In the genomic region with DNA sequence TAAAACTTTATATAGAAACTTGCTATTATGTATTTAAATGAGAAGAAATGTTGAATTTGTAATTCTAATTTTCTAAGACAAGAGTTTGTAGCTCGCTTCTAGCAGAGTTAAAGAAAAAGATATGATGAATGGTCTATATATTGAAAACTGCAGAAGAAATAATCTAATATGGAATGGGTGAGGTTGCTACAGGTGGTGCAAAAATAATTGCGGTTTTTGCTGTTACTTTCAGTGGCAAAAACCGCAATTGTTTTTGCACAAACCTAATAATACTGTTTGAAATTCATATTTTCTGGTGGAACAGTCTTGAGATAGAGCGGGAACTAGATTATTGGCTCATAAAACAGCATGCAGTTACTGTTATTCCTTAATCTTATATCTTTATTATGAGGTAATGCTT, we compare ENCODE assay signal across 26 cellular contexts.
"Had no signal": no experiment of that assay in that cellular context is flagged by ENCODE, and none has a peak within 500 bp of the region (broad histone marks: within the 10 kb centered on the region; RNA-seq: fewer than 3 reads in every experiment).

No MANE protein-coding gene starts in this region.

- DNase-seq: stimulated activated CD4-positive, alpha-beta T cell treated with anti-CD3 and anti-CD28 coated beads, Interleukin-2, amount 100 ng/mL, for 48 hours; stimulated activated CD4-positive, alpha-beta T cell treated with anti-CD3 and anti-CD28 coated beads, Interleukin-4, amount 100 ng/mL, for 1 hour; stimulated activated CD4-positive, alpha-beta T cell treated with anti-CD3 and anti-CD28 coated beads, Interleukin-4, amount 100 ng/mL, for 24 hours; stimulated activated CD4-positive, alpha-beta T cell treated with anti-CD3 and anti-CD28 coated beads, Interleukin-4, amount 100 ng/mL, for 4 hours; stimulated activated CD8-positive, alpha-beta memory T cell treated with anti-CD3 and anti-CD28 coated beads, Interleukin-4, amount 100 ng/mL, for 48 hours; stimulated activated naive B cell treated with anti-CD40 and anti-IgM and Interleukin-4, amounts not matched to agents 10 μg/mL and 1 μg/mL and 100 μg/mL, for 72 hours; stimulated activated naive CD4-positive, alpha-beta T cell; stimulated activated naive CD4-positive, alpha-beta T cell treated with Interleukin-2 at 50 U/mL for 16 hours; stimulated activated naive CD8-positive, alpha-beta T cell treated with anti-CD3 and anti-CD28 coated beads, Interleukin-15, amount 100 ng/mL, for 72 hours; stimulated activated naive CD8-positive, alpha-beta T cell treated with anti-CD3 and anti-CD28 coated beads, Interleukin-15, Interleukin-2, amounts not matched to agents 100 U/mL and 50 U/mL, for 24 hours; stomach; substantia nigra; testis; thyroid gland; tibial artery; transverse colon; trophoblast cell; upper lobe of left lung; upper lobe of right lung; uterus had no signal

- H3K27ac ChIP-seq: stomach, suprapubic skin, testis, thoracic aorta, thyroid gland, tibial artery, tibial nerve, transverse colon, upper lobe of left lung, upper lobe of right lung, uterus, vagina had no signal

- H3K4me1 ChIP-seq: stomach, suprapubic skin, testis, thyroid gland, tibial artery, tibial nerve, transverse colon, upper lobe of left lung, upper lobe of right lung, uterus, vagina had no signal

- ATAC-seq: stimulated activated effector memory CD8-positive, alpha-beta T cell treated with anti-CD3 and anti-CD28 coated beads, Interleukin-12 subunit alpha, Interleukin-12 subunit beta, amount 100 ng/mL, for 72 hours; stimulated activated naive CD8-positive, alpha-beta T cell treated with anti-CD3 and anti-CD28 coated beads, Interleukin-15, amount 100 ng/mL, for 72 hours; stimulated activated naive CD8-positive, alpha-beta T cell treated with anti-CD3 and anti-CD28 coated beads, Interleukin-15, Interleukin-2, amounts not matched to agents 100 U/mL and 50 U/mL, for 24 hours; upper lobe of right lung had no signal

- FAIRE-seq: urothelium cell line had no signal

- H3K4me3 ChIP-seq: stomach, suprapubic skin, thoracic aorta, thyroid gland, tibial artery, tibial nerve, transverse colon, upper lobe of left lung, upper lobe of right lung, uterus, vagina had no signal

- H3K9me3 ChIP-seq: stomach, suprapubic skin, testis, thoracic aorta, thyroid gland, tibial artery, tibial nerve, transverse colon, upper lobe of left lung, upper lobe of right lung, uterus, vagina had no signal

- H3K27me3 ChIP-seq: stomach, suprapubic skin, testis, thyroid gland, tibial artery, tibial nerve, transverse colon, upper lobe of left lung, upper lobe of right lung, uterus, vagina had no signal

- H3K36me3 ChIP-seq: stomach, suprapubic skin, thoracic aorta, thyroid gland, tibial artery, tibial nerve, transverse colon, upper lobe of left lung, upper lobe of right lung, uterus, vagina had no signal
